ENCODE assay signal across 8 cellular contexts in the genomic region with DNA sequence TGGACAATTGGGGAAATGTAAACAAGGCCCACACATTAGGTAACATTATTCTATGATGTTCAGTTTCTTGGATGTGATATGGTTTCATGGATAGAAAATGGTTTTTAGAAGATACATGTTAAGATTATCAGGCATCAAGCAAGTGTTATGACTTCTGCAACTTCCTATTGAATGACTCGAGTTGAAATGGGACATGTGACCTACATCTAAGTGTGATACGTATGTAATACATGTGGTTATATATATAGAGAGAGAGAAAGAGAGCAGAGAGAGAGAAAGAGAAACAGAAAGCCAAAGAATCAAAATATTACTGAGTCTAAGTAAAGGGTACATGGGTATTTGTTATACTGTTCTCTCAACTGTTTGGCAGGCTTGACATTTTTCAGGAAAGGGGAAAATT. TPM values are rescaled to one million over a fixed set of nuclear protein-coding genes. Genes with fewer than 3 reads are reported as not detected.
A peak's percentile ranks its signal among the peaks of the same experiment; 100 is the strongest.
DNase-seq lines count a peak whose midpoint lies in the region; ATAC-seq and TF ChIP-seq lines count a peak whose summit lies in the region.

No MANE protein-coding gene starts in this region.

- H3K9me3 Mint-ChIP-seq in brain: peaks cover 0 to 4% (median 0%) of the 10 kb centered on the region in 5 experiments

- H2BK12ac ChIP-seq in neuronal stem cell (ENCODE audit: low read length): no peak overlapping the region

- H3K4me1 ChIP-seq in neuronal stem cell (ENCODE audit: control insufficient read depth in 2 of 2, insufficient read depth in 1 of 2, low read depth in 1 of 2, low read length in 2 of 2): peaks cover 4 to 6% of the 10 kb centered on the region in 2 donors

- TF ChIP-seq CTCF in brain (conservative IDR thresholded peaks at IDR 0.05): no peak

- peaks cover 9% of the 10 kb centered on the region for H3K36me3 Mint-ChIP-seq in brain

- no peak overlapping the region for H3K27ac ChIP-seq in neuronal stem cell (replicated peaks; ENCODE audit: low read length)

- H3K27ac Mint-ChIP-seq in brain: peak overlapping the region; percentile 2 to 96 (median 77)

- no peak overlapping the region for H2AFZ ChIP-seq in neuronal stem cell (ENCODE audit: low read length)

- H2BK15ac ChIP-seq in neuronal stem cell (ENCODE audit: low read length): no peak overlapping the region

- no peak overlapping the region for H3K18ac ChIP-seq in neuronal stem cell (ENCODE audit: low read length)

- no peak overlapping the region for H3K23ac ChIP-seq in neuronal stem cell (ENCODE audit: low read depth, low read length, poor library complexity)

- H3K14ac ChIP-seq in neuronal stem cell (ENCODE audit: low read length): no peak overlapping the region

- H2BK5ac ChIP-seq in neuronal stem cell (ENCODE audit: low read length): no peak overlapping the region

- H3K9me3 ChIP-seq in neuronal stem cell (replicated peaks in 1 of 2; ENCODE audit: control insufficient read depth in 2 of 2, insufficient read depth in 1 of 2, low read depth in 1 of 2, low read length in 2 of 2): peaks cover 0 to 2% of the 10 kb centered on the region in 2 donors

- peaks cover 7% of the 10 kb centered on the region for H3K27me3 Mint-ChIP-seq in brain

- WGBS in neuronal stem cell (ENCODE audit: extremely low coverage in 2 of 2, insufficient read length in 2 of 2, insufficient replicate concordance in 1 of 2), 2 donors: no CpG with 5 or more reads among the region's 2 CpGs

- H3K4me1 Mint-ChIP-seq in brain: peaks cover 65% of the 10 kb centered on the region

- H3K36me3 ChIP-seq in neuronal stem cell (replicated peaks in 1 of 2; ENCODE audit: control insufficient read depth in 2 of 2, insufficient read depth in 2 of 2, low read length in 2 of 2): peaks cover 2 to 23% of the 10 kb centered on the region in 2 donors

- peak overlapping the region; percentile 18 for H3K4me2 ChIP-seq in neuronal stem cell (ENCODE audit: insufficient read depth, low read length, poor library complexity, severe bottlenecking)

- DNase-seq in neuronal stem cell (ENCODE audit: low spot score): no peak
- DNase-seq in cerebellar nuclear complex (lab: John Stamatoyannopoulos, UW): no peak
- no peak for DNase-seq in GOT3 (lab: John Stamatoyannopoulos, UW)
- no peak for DNase-seq in KG1 (lab: John Stamatoyannopoulos, UW)

- H3K9ac ChIP-seq in neuronal stem cell (ENCODE audit: low read depth, low read length, poor library complexity): no peak overlapping the region

- no peaks in the 10 kb centered on the region for H3K27me3 ChIP-seq in neuronal stem cell (ENCODE audit: control insufficient read depth in 3 of 3, insufficient read depth in 3 of 3, low read depth in 1 of 3, low read length in 3 of 3)

- ATAC-seq in GM18519 (IDR thresholded peaks at IDR 0.05; ENCODE audit: low FRiP score, unreplicated experiment) (peak; percentile 29), HG03354 (IDR thresholded peaks at IDR 0.05; ENCODE audit: poor library complexity, severe bottlenecking, unreplicated experiment) (peak; percentile 20), HG02884 (IDR thresholded peaks at IDR 0.05; ENCODE audit: unreplicated experiment) (no peak)

- peak overlapping the region; percentile 94 to 99 (median 97) for H3K4me3 Mint-ChIP-seq in brain

- H2BK120ac ChIP-seq in neuronal stem cell (ENCODE audit: low read depth, low read length): no peak overlapping the region

- H4K91ac ChIP-seq in neuronal stem cell (ENCODE audit: low read depth, low read length, poor library complexity): no peak overlapping the region

- H3K4me3 ChIP-seq in neuronal stem cell (ENCODE audit: low read length in 2 of 2): peak overlapping the region in 1 of 2 donors; percentile 95

- peaks cover 8% of the 10 kb centered on the region for H3K79me1 ChIP-seq in neuronal stem cell (ENCODE audit: low read depth, low read length)

- no peak overlapping the region for H4K8ac ChIP-seq in neuronal stem cell (ENCODE audit: low read depth, low read length)

- no peak overlapping the region for H2AK5ac ChIP-seq in neuronal stem cell (ENCODE audit: low read depth, low read length)

- H3K4ac ChIP-seq in neuronal stem cell (ENCODE audit: low read length): no peak overlapping the region

RNA-seq across cellular contexts. Expression of gene TMEM170A, which starts 1.7 kb away (rescaled TPM):
- polyA plus RNA-seq in brain (ENCODE audit: insufficient read depth, low read depth, low replicate concordance): 11.5 TPM
- polyA plus RNA-seq in neuronal stem cell (2013, experiment 1 of 2): 30.7 TPM
- polyA plus RNA-seq in neuronal stem cell (2013, experiment 2 of 2): 32.3 TPM

RNA-seq across cellular contexts. Expression of gene CFDP1, which starts 29.5 kb away (rescaled TPM):
- 139 TPM for polyA plus RNA-seq in brain (ENCODE audit: insufficient read depth, low read depth, low replicate concordance)
- 228 TPM for polyA plus RNA-seq in neuronal stem cell (2013, experiment 1 of 2)
- 228 TPM for polyA plus RNA-seq in neuronal stem cell (2013, experiment 2 of 2)

RNA-seq across cellular contexts. Expression of gene CHST6, which starts 32.4 kb away (rescaled TPM):
- polyA plus RNA-seq in brain (ENCODE audit: insufficient read depth, low read depth, low replicate concordance): 6.1 TPM
- 9.0 TPM for polyA plus RNA-seq in neuronal stem cell (2013, experiment 1 of 2)
- 9.3 TPM for polyA plus RNA-seq in neuronal stem cell (2013, experiment 2 of 2)
